14 cellular contexts compared by ENCODE assay signal in genomic region chr1:60942896-60943633, GRCh38.
DNase-seq lines count a peak whose midpoint lies in the region; ATAC-seq and TF ChIP-seq lines count a peak whose summit lies in the region.
"Had no signal": no experiment of that assay in that cellular context is flagged by ENCODE, and none has a peak within 500 bp of the region (broad histone marks: within the 10 kb centered on the region; RNA-seq: fewer than 3 reads in every experiment).

No MANE protein-coding gene starts in this region.

- TF ChIP-seq CTCF in Caco-2 (IDR thresholded peaks at IDR 0.05; ENCODE audit: insufficient read depth in 1 of 2, low read depth in 1 of 2, low read length in 1 of 2, severe bottlenecking in 1 of 2, unreplicated experiment in 1 of 2): no peak
- TF ChIP-seq CTCF in heart right ventricle (IDR thresholded peaks at IDR 0.05): no peak
- TF ChIP-seq CTCF in GM13976 (IDR thresholded peaks at IDR 0.05; ENCODE audit: borderline replicate concordance, control extremely low read depth, extremely low read depth, insufficient read depth, missing control alignments): no peak
- no peak for TF ChIP-seq CTCF in ovary (IDR thresholded peaks at IDR 0.05)

- WGBS in heart right ventricle, 2 donors: 60 to 67% methylated on average over 8 of the region's 8 CpGs
- WGBS in ovary, 3 donors: 82 to 86% (median 83%) methylated on average over 8 of the region's 8 CpGs

- H3K36me3 ChIP-seq in Caco-2 (ENCODE audit: control insufficient read depth, insufficient read depth, low read length): no peaks in the 10 kb centered on the region
- no peaks in the 10 kb centered on the region for H3K36me3 ChIP-seq in heart right ventricle
- no peaks in the 10 kb centered on the region for H3K36me3 ChIP-seq in ovary

- no TSS peak for BruUV-seq in Caco-2 (replicated peaks; lab: Mats Ljungman, UMichigan)

- ATAC-seq in GM19455 (IDR thresholded peaks at IDR 0.05; ENCODE audit: unreplicated experiment) (peak; percentile 62), HG03520 (IDR thresholded peaks at IDR 0.05; ENCODE audit: unreplicated experiment) (peak; percentile 68), heart right ventricle (peak in 7 of 8 donors; percentile 57 to 95 (median 82))

- peaks cover 9% of the 10 kb centered on the region; the same call in 1 of the 2 replicates for H3K4me1 ChIP-seq in Caco-2
- H3K4me1 ChIP-seq in heart right ventricle: peaks cover 0 to 12% (median 3%) of the 10 kb centered on the region in 9 donors
- H3K4me1 ChIP-seq in ovary (ENCODE audit: insufficient read depth): no peaks in the 10 kb centered on the region

- CTCF ChIA-PET in Caco-2 (lab: Charles Lee): no interaction called here

- H3K27ac ChIP-seq in heart right ventricle (peak overlapping the region in 1 of 10 donors; percentile 17), ovary (no peak overlapping the region)
- H3K27ac ChIP-seq: RWPE1 had no signal

- no peak for DNase-seq in Caco-2
- no peak for DNase-seq in heart right ventricle
- DNase-seq in GM13976 (ENCODE audit: low spot score): no peak
- DNase-seq in ovary: no peak
- no peak for DNase-seq in NCI-H2227 treated with DMSO at 0.1 percent for 48 hours (lab: John Stamatoyannopoulos, UW)
- no peak for DNase-seq in A172 (ENCODE audit: low spot score)
- DNase-seq: activated CD4-positive, alpha-beta T cell treated with anti-CD3 and anti-CD28 coated beads for 4 hours; midbrain; NCI-H2029; stimulated activated CD4-positive, alpha-beta T cell treated with anti-CD3 and anti-CD28 coated beads, Interleukin-12 subunit alpha, Interleukin-12 subunit beta, amount 100 ng/mL, for 4 hours had no signal

- intact Hi-C loops in Caco-2 (cut with micrococcal nuclease; ENCODE audit: unreplicated experiment) (no loop called here), heart right ventricle (cut with DNase I) (no loop called here), ovary (cut with DNase I) (no loop called here)

- H3K27me3 ChIP-seq in Caco-2 (replicated peaks; ENCODE audit: control insufficient read depth, insufficient read depth, low read length) (no peaks in the 10 kb centered on the region), heart right ventricle (no peaks in the 10 kb centered on the region), ovary (no peaks in the 10 kb centered on the region)

- peak overlapping the region; percentile 18 for H3K27ac Mint-ChIP-seq in Caco-2 (ENCODE audit: unreplicated experiment)
- H3K27ac Mint-ChIP-seq: activated naive CD8-positive, alpha-beta T cell had no signal

- no peak overlapping the region for H3K4me3 Mint-ChIP-seq in Caco-2 (ENCODE audit: unreplicated experiment)
- H3K4me3 Mint-ChIP-seq: activated naive CD8-positive, alpha-beta T cell had no signal

- H3K36me3 Mint-ChIP-seq in Caco-2 (ENCODE audit: insufficient read depth, unreplicated experiment): no peaks in the 10 kb centered on the region
- H3K36me3 Mint-ChIP-seq: activated naive CD8-positive, alpha-beta T cell had no signal

- no peaks in the 10 kb centered on the region for H3K27me3 Mint-ChIP-seq in Caco-2 (ENCODE audit: insufficient read depth, unreplicated experiment)

- POLR2A ChIA-PET in Caco-2 (lab: Charles Lee): no interaction called here

- TF ChIP-seq EP300 in ovary (IDR thresholded peaks at IDR 0.05): no peak

- TF ChIP-seq POLR2A in ovary (IDR thresholded peaks at IDR 0.05): no peak

- peaks cover 21% of the 10 kb centered on the region for H3K4me1 Mint-ChIP-seq in Caco-2 (ENCODE audit: low read depth, unreplicated experiment)

- H3K4me3 ChIP-seq in Caco-2 (ENCODE audit: low read depth, low read length) (no peak overlapping the region), heart right ventricle (no peak overlapping the region), ovary (no peak overlapping the region)

- no peaks in the 10 kb centered on the region for H3K9me3 ChIP-seq in Caco-2
- no peaks in the 10 kb centered on the region for H3K9me3 ChIP-seq in heart right ventricle
- H3K9me3 ChIP-seq in ovary: no peaks in the 10 kb centered on the region

- in situ Hi-C loops in GM13976 (cut with MboI; ENCODE audit: low sequenced_read_pairs, unreplicated experiment): no loop called here

- no peaks in the 10 kb centered on the region for H3K9me3 Mint-ChIP-seq in Caco-2 (ENCODE audit: unreplicated experiment)
